Comparison of ENCODE assay signal across 30 cellular contexts in genomic region chr11:23164022-23164421, GRCh38.
"Had no signal": no experiment of that assay in that cellular context is flagged by ENCODE, and none has a peak within 500 bp of the region (broad histone marks: within the 10 kb centered on the region; RNA-seq: fewer than 3 reads in every experiment).

No MANE protein-coding gene starts in this region.

- H3K9me3 ChIP-seq: adrenal gland, ascending aorta, body of pancreas, breast epithelium had no signal

- H3K27ac ChIP-seq: adrenal gland, ascending aorta, body of pancreas, brain microvascular endothelial cell, breast epithelium, cardiac muscle cell had no signal

- H3K36me3 ChIP-seq: adrenal gland, ascending aorta, brain microvascular endothelial cell, breast epithelium, cardiac muscle cell had no signal

- H3K4me3 ChIP-seq: adrenal gland, ascending aorta, body of pancreas, breast epithelium, cardiac muscle cell had no signal

- H3K27me3 ChIP-seq: adrenal gland, ascending aorta, body of pancreas, brain microvascular endothelial cell, breast epithelium, cardiac muscle cell had no signal

- DNase-seq: activated effector memory CD4-positive, alpha-beta T cell treated with anti-CD3 and anti-CD28 coated beads, Interleukin-2, amount 50 U/mL, for 16 hours; activated effector memory CD4-positive, alpha-beta T cell treated with Interleukin-2 at 50 U/mL for 16 hours; activated gamma-delta T cell; activated gamma-delta T cell treated with Interleukin-2 at 50 U/mL for 16 hours; activated naive CD4-positive, alpha-beta T cell; activated naive CD4-positive, alpha-beta T cell treated with anti-CD3 and anti-CD28 coated beads for 36 hours; activated naive CD4-positive, alpha-beta T cell treated with anti-CD3 and anti-CD28 coated beads, Interleukin-2, amount 10 ng/mL, durations not matched to agents 7 days and 5 days; activated naive CD4-positive, alpha-beta T cell treated with anti-CD3 and anti-CD28 coated beads, Interleukin-2, amount 50 U/mL, for 16 hours; activated naive CD4-positive, alpha-beta T cell treated with Interleukin-2 at 50 U/mL for 16 hours; activated naive CD8-positive, alpha-beta T cell treated with anti-CD3 and anti-CD28 coated beads for 36 hours; activated naive CD8-positive, alpha-beta T cell treated with anti-CD3 and anti-CD28 coated beads, Interleukin-2, amount 10 ng/mL, durations not matched to agents 7 days and 5 days; activated naive CD8-positive, alpha-beta T cell treated with anti-CD3 and anti-CD28 coated beads, Interleukin-2, amount 50 U/mL, for 24 hours; activated T-cell treated with anti-CD3 and anti-CD28 coated beads, Interleukin-2, amount 50 U/mL, for 1 hour; activated T-cell treated with anti-CD3 and anti-CD28 coated beads, Interleukin-2, amount 50 U/mL, for 24 hours; activated T-cell treated with anti-CD3 and anti-CD28 coated beads, Interleukin-2, amount 50 U/mL, for 4 hours; activated T-cell treated with anti-CD3 and anti-CD28 coated beads, Interleukin-2, amount 50 U/mL, for 48 hours; activated T-cell treated with anti-CD3 and anti-CD28 coated beads, Interleukin-2, amount 50 U/mL, for 72 hours; adrenal gland; amniotic stem cell; amygdala; anterior cingulate cortex; aorta; body of pancreas; brain microvascular endothelial cell; caudate nucleus; central memory CD4-positive, alpha-beta T cell; cerebellar nuclear complex had no signal
